In the genomic region with DNA sequence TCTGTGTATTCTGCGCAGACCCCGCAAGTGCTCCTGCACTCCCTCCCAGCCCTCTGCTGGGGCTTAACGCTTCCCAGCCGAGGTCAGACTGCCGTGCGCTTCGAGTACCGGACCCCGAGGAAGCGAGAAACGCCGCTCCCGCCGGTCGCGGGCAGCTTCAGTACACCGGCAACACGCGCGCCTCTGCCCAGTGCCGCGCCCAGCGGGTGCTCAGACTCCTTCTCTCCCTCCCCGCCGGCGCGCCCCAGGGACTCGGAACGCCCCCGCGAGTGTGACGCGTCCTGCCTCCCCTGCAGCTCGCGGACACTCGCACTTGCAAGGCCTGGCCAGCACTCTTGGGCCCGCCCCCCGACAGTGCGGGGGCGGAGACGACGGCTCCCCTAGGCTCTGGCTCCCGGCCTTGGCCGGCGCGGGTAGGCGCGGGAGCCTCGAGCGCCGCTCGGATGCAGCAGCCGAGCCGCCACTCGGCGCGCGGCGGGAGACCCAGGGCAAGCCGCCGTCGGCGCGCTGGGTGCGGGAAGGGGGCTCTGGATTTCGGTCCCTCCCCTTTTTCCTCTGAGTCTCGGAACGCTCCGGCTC, we compare ENCODE assay signal across 2 cellular contexts.
TF ChIP-seq lines count a peak whose summit lies in the region.

A gene with protein sequence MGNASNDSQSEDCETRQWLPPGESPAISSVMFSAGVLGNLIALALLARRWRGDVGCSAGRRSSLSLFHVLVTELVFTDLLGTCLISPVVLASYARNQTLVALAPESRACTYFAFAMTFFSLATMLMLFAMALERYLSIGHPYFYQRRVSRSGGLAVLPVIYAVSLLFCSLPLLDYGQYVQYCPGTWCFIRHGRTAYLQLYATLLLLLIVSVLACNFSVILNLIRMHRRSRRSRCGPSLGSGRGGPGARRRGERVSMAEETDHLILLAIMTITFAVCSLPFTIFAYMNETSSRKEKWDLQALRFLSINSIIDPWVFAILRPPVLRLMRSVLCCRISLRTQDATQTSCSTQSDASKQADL (plus strand): TSS at position 410 of the 579 bp plus-strand sequence. CDS start 237 bp downstream, outside the sequence.

TF ChIP-seq in HEK293, 187 proteins besides CTCF, POLR2A, EP300 and RAD21 (continues in another document):
- TF ChIP-seq GLIS2 (tag by site-specific recombination; IDR thresholded peaks at IDR 0.05) (peak; percentile 98), ZNF585B (tag by site-specific recombination; IDR thresholded peaks at IDR 0.05) (no peak), ZNF221 (tag by site-specific recombination; IDR thresholded peaks at IDR 0.05; ENCODE audit: borderline replicate concordance) (no peak), ZNF350 (tag by site-specific recombination; IDR thresholded peaks at IDR 0.05) (no peak), ZNF248 (tag by site-specific recombination; IDR thresholded peaks at IDR 0.05) (no peak), ZNF561 (tag by site-specific recombination; IDR thresholded peaks at IDR 0.05; ENCODE audit: borderline replicate concordance) (peak; percentile 77), ZNF624 (tag by site-specific recombination; IDR thresholded peaks at IDR 0.05) (no peak), ZNF202 (tag by site-specific recombination; IDR thresholded peaks at IDR 0.05; ENCODE audit: borderline replicate concordance) (no peak), ZNF211 (tag by site-specific recombination; IDR thresholded peaks at IDR 0.05; ENCODE audit: low read depth) (no peak), ZNF174 (tag by site-specific recombination; IDR thresholded peaks at IDR 0.05) (no peak), ZNF747 (tag by site-specific recombination; IDR thresholded peaks at IDR 0.05) (no peak), ZNF530 (tag by site-specific recombination; IDR thresholded peaks at IDR 0.05; ENCODE audit: low read depth) (no peak), EGR2 (tag by site-specific recombination; IDR thresholded peaks at IDR 0.05; ENCODE audit: low read depth) (peak; percentile 83), SP2 (tag by site-specific recombination; IDR thresholded peaks at IDR 0.05) (peak; percentile 81), ZNF175 (tag by site-specific recombination; IDR thresholded peaks at IDR 0.05) (no peak), SP3 (tag by site-specific recombination; IDR thresholded peaks at IDR 0.05) (peak; percentile 65), ZNF184 (tag by site-specific recombination; IDR thresholded peaks at IDR 0.05) (no peak), ZNF707 (tag by site-specific recombination; IDR thresholded peaks at IDR 0.05) (no peak), ZNF677 (tag by site-specific recombination; IDR thresholded peaks at IDR 0.05) (no peak), BCL11B (tag by site-specific recombination; IDR thresholded peaks at IDR 0.05; ENCODE audit: low read depth) (no peak), ZNF776 (tag by site-specific recombination; IDR thresholded peaks at IDR 0.05; ENCODE audit: borderline replicate concordance) (no peak), ZNF157 (tag by site-specific recombination; IDR thresholded peaks at IDR 0.05) (no peak), ZNF16 (tag by site-specific recombination; IDR thresholded peaks at IDR 0.05; ENCODE audit: low read depth) (no peak), KLF10 (tag by site-specific recombination; IDR thresholded peaks at IDR 0.05) (no peak), ZNF791 (tag by site-specific recombination; IDR thresholded peaks at IDR 0.05) (no peak)
- TF ChIP-seq, protein P1, sequence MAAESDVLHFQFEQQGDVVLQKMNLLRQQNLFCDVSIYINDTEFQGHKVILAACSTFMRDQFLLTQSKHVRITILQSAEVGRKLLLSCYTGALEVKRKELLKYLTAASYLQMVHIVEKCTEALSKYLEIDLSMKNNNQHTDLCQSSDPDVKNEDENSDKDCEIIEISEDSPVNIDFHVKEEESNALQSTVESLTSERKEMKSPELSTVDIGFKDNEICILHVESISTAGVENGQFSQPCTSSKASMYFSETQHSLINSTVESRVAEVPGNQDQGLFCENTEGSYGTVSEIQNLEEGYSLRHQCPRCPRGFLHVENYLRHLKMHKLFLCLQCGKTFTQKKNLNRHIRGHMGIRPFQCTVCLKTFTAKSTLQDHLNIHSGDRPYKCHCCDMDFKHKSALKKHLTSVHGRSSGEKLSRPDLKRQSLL (tag by site-specific recombination; IDR thresholded peaks at IDR 0.05), result peak; percentile 96
- TF ChIP-seq, protein P2, sequence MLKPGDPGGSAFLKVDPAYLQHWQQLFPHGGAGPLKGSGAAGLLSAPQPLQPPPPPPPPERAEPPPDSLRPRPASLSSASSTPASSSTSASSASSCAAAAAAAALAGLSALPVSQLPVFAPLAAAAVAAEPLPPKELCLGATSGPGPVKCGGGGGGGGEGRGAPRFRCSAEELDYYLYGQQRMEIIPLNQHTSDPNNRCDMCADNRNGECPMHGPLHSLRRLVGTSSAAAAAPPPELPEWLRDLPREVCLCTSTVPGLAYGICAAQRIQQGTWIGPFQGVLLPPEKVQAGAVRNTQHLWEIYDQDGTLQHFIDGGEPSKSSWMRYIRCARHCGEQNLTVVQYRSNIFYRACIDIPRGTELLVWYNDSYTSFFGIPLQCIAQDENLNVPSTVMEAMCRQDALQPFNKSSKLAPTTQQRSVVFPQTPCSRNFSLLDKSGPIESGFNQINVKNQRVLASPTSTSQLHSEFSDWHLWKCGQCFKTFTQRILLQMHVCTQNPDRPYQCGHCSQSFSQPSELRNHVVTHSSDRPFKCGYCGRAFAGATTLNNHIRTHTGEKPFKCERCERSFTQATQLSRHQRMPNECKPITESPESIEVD (tag by site-specific recombination; IDR thresholded peaks at IDR 0.05), result no peak
- TF ChIP-seq, protein P3, sequence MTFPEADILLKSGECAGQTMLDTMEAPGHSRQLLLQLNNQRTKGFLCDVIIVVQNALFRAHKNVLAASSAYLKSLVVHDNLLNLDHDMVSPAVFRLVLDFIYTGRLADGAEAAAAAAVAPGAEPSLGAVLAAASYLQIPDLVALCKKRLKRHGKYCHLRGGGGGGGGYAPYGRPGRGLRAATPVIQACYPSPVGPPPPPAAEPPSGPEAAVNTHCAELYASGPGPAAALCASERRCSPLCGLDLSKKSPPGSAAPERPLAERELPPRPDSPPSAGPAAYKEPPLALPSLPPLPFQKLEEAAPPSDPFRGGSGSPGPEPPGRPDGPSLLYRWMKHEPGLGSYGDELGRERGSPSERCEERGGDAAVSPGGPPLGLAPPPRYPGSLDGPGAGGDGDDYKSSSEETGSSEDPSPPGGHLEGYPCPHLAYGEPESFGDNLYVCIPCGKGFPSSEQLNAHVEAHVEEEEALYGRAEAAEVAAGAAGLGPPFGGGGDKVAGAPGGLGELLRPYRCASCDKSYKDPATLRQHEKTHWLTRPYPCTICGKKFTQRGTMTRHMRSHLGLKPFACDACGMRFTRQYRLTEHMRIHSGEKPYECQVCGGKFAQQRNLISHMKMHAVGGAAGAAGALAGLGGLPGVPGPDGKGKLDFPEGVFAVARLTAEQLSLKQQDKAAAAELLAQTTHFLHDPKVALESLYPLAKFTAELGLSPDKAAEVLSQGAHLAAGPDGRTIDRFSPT (tag by site-specific recombination; IDR thresholded peaks at IDR 0.05), result peak; percentile 71; the same call in 1 of the 2 replicates

TF ChIP-seq in endothelial cell of umbilical vein, 7 proteins besides CTCF, POLR2A, EP300 and RAD21:
- TF ChIP-seq FOS (IDR thresholded peaks at IDR 0.05; ENCODE audit: borderline replicate concordance, insufficient read depth, low read length) (no peak), MAX (IDR thresholded peaks at IDR 0.05; ENCODE audit: insufficient read depth, insufficient read length) (no peak), EZH2 (IDR thresholded peaks at IDR 0.05; ENCODE audit: borderline replicate concordance, low read depth, low read length, severe bottlenecking) (peak; percentile 5)
